In the genomic region with DNA sequence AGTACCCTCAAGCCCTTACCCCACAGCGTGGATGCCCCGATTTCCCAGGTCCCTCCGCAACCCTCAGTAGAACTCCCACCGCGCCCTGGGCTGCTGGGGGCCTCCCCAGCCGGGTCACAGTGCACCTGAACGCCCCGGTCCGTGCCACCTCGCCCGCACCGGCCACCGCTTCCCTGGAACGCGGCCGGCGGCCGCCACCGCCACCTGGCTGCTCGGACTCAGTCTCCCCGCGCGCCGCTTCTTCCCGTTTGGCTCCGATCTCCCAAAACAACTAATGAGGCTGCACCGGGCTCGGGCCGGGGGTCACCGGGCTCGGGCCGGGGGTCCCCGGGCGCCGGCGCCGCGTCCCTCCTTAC, we compare ENCODE assay signal across 8 cellular contexts. TPM values are rescaled to one million over a fixed set of nuclear protein-coding genes. Genes with fewer than 3 reads are reported as not detected.
DNase-seq lines count a peak whose midpoint lies in the region; ATAC-seq and TF ChIP-seq lines count a peak whose summit lies in the region.

No MANE protein-coding gene starts in this region.

- peak overlapping the region; percentile 92 for H3K4me3 ChIP-seq in iPS-15b (ENCODE audit: low read depth, low read length)

- no peaks in the 10 kb centered on the region for H3K9me3 ChIP-seq in iPS-15b (ENCODE audit: control insufficient read depth, insufficient read depth, low read length)

- ATAC-seq in HG02973 (IDR thresholded peaks at IDR 0.05; ENCODE audit: unreplicated experiment) = no peak
- ATAC-seq in omental fat pad (ENCODE audit: low FRiP score) = no peak

- H3K27ac Mint-ChIP-seq in activated naive CD4-positive, alpha-beta T cell treated with anti-CD3 and anti-CD28 coated beads, Interleukin-2, amount 50 U/mL, for 24 hours = no peak overlapping the region

- H3K4me3 Mint-ChIP-seq in activated naive CD4-positive, alpha-beta T cell treated with anti-CD3 and anti-CD28 coated beads, Interleukin-2, amount 50 U/mL, for 24 hours = peak overlapping the region; percentile 86

- H3K4me1 Mint-ChIP-seq in activated naive CD4-positive, alpha-beta T cell treated with anti-CD3 and anti-CD28 coated beads, Interleukin-2, amount 50 U/mL, for 24 hours = peaks cover 28% of the 10 kb centered on the region

- H3K27me3 ChIP-seq in iPS-15b (ENCODE audit: control insufficient read depth, insufficient read depth, low read length) = no peaks in the 10 kb centered on the region

- H3K36me3 ChIP-seq in iPS-15b (ENCODE audit: control insufficient read depth, insufficient read depth, low read length) = peaks cover 4% of the 10 kb centered on the region

- no peak for TF ChIP-seq CTCF in omental fat pad (IDR thresholded peaks at IDR 0.05)

- H3K9ac ChIP-seq in iPS-15b (ENCODE audit: low read depth, low read length) = peak overlapping the region; percentile 70

- no peaks in the 10 kb centered on the region for H3K9me3 Mint-ChIP-seq in activated naive CD4-positive, alpha-beta T cell treated with anti-CD3 and anti-CD28 coated beads, Interleukin-2, amount 50 U/mL, for 24 hours

- DNase-seq in stimulated activated CD4-positive, alpha-beta T cell treated with anti-CD3 and anti-CD28 coated beads, Interleukin-2, amount 100 ng/mL, for 24 hours = peak; percentile 18 to 30
- no peak for DNase-seq in stimulated activated CD4-positive, alpha-beta T cell treated with anti-CD3 and anti-CD28 coated beads, Interleukin-1b, Interleukin-23, amount 100 ng/mL, for 48 hours
- DNase-seq in stimulated activated CD8-positive, alpha-beta memory T cell treated with anti-CD3 and anti-CD28 coated beads, Interleukin-4, amount 100 ng/mL, for 48 hours = peak; percentile 39
- DNase-seq in COLO829 (ENCODE audit: low spot score) (no peak), omental fat pad (ENCODE audit: low spot score) (no peak)

- H3K27me3 Mint-ChIP-seq in activated naive CD4-positive, alpha-beta T cell treated with anti-CD3 and anti-CD28 coated beads, Interleukin-2, amount 50 U/mL, for 24 hours = no peaks in the 10 kb centered on the region

- H3K4me1 ChIP-seq in iPS-15b (ENCODE audit: control insufficient read depth, insufficient read depth, low read length) = peaks cover 19% of the 10 kb centered on the region

- H3K36me3 Mint-ChIP-seq in activated naive CD4-positive, alpha-beta T cell treated with anti-CD3 and anti-CD28 coated beads, Interleukin-2, amount 50 U/mL, for 24 hours = no peaks in the 10 kb centered on the region

RNA-seq across cellular contexts. Expression of a gene that starts 1.0 kb away (rescaled TPM):
- total RNA-seq in omental fat pad = 10 to 100 TPM; 32.6 to 94.9 (median 54.6) TPM

Comparison
In these comparisons a context has a peak if more than half of its experiments do, and no peak if none do; other contexts are left out.
1. DNase-seq: peak in stimulated activated CD4-positive, alpha-beta T cell treated with anti-CD3 and anti-CD28 coated beads, Interleukin-2, amount 100 ng/mL, for 24 hours (2 of 2) and stimulated activated CD8-positive, alpha-beta memory T cell treated with anti-CD3 and anti-CD28 coated beads, Interleukin-4, amount 100 ng/mL, for 48 hours (single experiment); none in stimulated activated CD4-positive, alpha-beta T cell treated with anti-CD3 and anti-CD28 coated beads, Interleukin-1b, Interleukin-23, amount 100 ng/mL, for 48 hours (single experiment), COLO829 (single experiment) and omental fat pad (single experiment).